ENCODE assay signal across 32 cellular contexts in the genomic region with DNA sequence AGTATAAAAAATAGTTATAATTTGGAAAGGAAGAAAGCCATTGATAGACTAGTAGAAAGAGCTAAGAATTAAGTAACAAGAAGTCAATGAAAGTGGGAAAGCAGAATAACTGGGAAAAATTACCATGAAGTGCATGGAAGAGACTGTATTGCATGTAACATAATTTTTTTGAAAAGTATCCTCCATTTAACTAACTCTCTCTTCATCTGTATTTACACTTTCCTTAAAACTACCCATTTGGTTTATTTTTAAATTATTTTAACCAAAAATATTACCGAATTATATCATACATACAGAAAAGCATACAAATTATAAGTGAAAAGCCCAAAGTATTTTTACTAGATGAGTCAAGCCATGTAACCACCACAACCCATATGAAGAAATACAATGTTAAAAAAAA.
"Had no signal": no experiment of that assay in that cellular context is flagged by ENCODE, and none has a peak within 500 bp of the region (broad histone marks: within the 10 kb centered on the region; RNA-seq: fewer than 3 reads in every experiment).

No MANE protein-coding gene starts in this region.

- H3K36me3 ChIP-seq: adrenal gland, ascending aorta, brain microvascular endothelial cell, breast epithelium, cardiac muscle cell had no signal

- DNase-seq: activated effector memory CD4-positive, alpha-beta T cell treated with anti-CD3 and anti-CD28 coated beads, Interleukin-2, amount 50 U/mL, for 16 hours; activated effector memory CD4-positive, alpha-beta T cell treated with Interleukin-2 at 50 U/mL for 16 hours; activated gamma-delta T cell; activated gamma-delta T cell treated with Interleukin-2 at 50 U/mL for 16 hours; activated naive CD4-positive, alpha-beta T cell; activated naive CD4-positive, alpha-beta T cell treated with anti-CD3 and anti-CD28 coated beads for 36 hours; activated naive CD4-positive, alpha-beta T cell treated with anti-CD3 and anti-CD28 coated beads, Interleukin-2, amount 10 ng/mL, durations not matched to agents 7 days and 5 days; activated naive CD4-positive, alpha-beta T cell treated with anti-CD3 and anti-CD28 coated beads, Interleukin-2, amount 50 U/mL, for 16 hours; activated naive CD4-positive, alpha-beta T cell treated with Interleukin-2 at 50 U/mL for 16 hours; activated naive CD8-positive, alpha-beta T cell treated with anti-CD3 and anti-CD28 coated beads for 36 hours; activated naive CD8-positive, alpha-beta T cell treated with anti-CD3 and anti-CD28 coated beads, Interleukin-2, amount 10 ng/mL, durations not matched to agents 7 days and 5 days; activated naive CD8-positive, alpha-beta T cell treated with anti-CD3 and anti-CD28 coated beads, Interleukin-2, amount 50 U/mL, for 24 hours; activated T-cell treated with anti-CD3 and anti-CD28 coated beads, Interleukin-2, amount 50 U/mL, for 1 hour; activated T-cell treated with anti-CD3 and anti-CD28 coated beads, Interleukin-2, amount 50 U/mL, for 24 hours; activated T-cell treated with anti-CD3 and anti-CD28 coated beads, Interleukin-2, amount 50 U/mL, for 4 hours; activated T-cell treated with anti-CD3 and anti-CD28 coated beads, Interleukin-2, amount 50 U/mL, for 48 hours; activated T-cell treated with anti-CD3 and anti-CD28 coated beads, Interleukin-2, amount 50 U/mL, for 72 hours; adrenal gland; amniotic stem cell; amygdala; anterior cingulate cortex; aorta; body of pancreas; brain microvascular endothelial cell; caudate nucleus; central memory CD4-positive, alpha-beta T cell; cerebellar nuclear complex had no signal

- H3K4me1 ChIP-seq: adrenal gland, ascending aorta, body of pancreas, breast epithelium had no signal

- H3K27me3 ChIP-seq: adrenal gland, ascending aorta, body of pancreas, brain microvascular endothelial cell, breast epithelium, cardiac muscle cell had no signal

- H3K4me3 ChIP-seq: adrenal gland, ascending aorta, body of pancreas, breast epithelium, cardiac muscle cell had no signal

- ATAC-seq: activated naive CD4-positive, alpha-beta T cell treated with anti-CD3 and anti-CD28 coated beads, Interleukin-2, amount 50 U/mL, for 72 hours; activated naive CD8-positive, alpha-beta T cell treated with anti-CD3 and anti-CD28 coated beads, Interleukin-2, amount 50 U/mL, for 24 hours; activated T-cell treated with anti-CD3 and anti-CD28 coated beads, Interleukin-2, amount 50 U/mL, for 4 hours; activated T-cell treated with anti-CD3 and anti-CD28 coated beads, Interleukin-2, amount 50 U/mL, for 72 hours; activated T-helper 17 cell treated with anti-CD3 and anti-CD28 coated beads, Interleukin-2, amount 50 U/mL, for 72 hours; body of pancreas had no signal

- H3K27ac ChIP-seq: adrenal gland, ascending aorta, body of pancreas, brain microvascular endothelial cell, breast epithelium, cardiac muscle cell had no signal

- H3K9me3 ChIP-seq: adrenal gland, ascending aorta, body of pancreas, breast epithelium had no signal
